Comparison of ENCODE assay signal across 8 cellular contexts in the genomic region with DNA sequence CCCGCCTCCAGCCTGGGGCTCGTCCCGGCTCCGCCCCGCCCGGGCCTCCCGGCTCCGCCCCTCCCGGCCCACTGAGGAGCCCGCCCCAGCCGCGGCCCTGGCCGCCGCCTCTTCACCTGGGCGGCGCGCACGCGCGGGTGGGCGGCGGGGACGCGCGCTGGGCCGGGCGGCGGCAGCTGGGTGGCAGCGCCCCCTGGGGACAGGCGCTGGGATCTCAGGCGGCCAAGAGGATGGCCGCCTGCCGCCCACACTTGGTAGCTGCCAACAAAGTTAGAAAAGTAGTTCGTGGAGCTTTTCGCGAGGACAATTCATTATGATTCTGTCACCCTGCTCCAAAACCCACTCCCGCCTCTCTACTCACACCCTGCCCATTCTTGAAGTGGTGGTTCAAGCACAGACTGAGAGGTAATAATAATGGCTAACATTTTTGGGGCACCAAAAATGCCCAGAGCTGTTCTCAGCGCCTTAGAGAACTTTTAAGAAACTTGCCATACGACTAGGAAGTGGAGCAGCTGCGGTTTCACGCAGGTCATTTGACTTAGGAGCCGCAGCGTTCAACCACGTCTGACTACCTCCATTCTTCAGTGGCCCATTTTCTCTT. TPM values are rescaled to one million over a fixed set of nuclear protein-coding genes. Genes with fewer than 3 reads are reported as not detected.
DNase-seq lines count a peak whose midpoint lies in the region; ATAC-seq and TF ChIP-seq lines count a peak whose summit lies in the region.

No MANE protein-coding gene starts in this region.

- ATAC-seq in GM19025 (IDR thresholded peaks at IDR 0.05; ENCODE audit: low read depth, unreplicated experiment), result peak; percentile 92
- peak; percentile 86 for ATAC-seq in HG03196 (IDR thresholded peaks at IDR 0.05; ENCODE audit: unreplicated experiment)
- peak; percentile 97 for ATAC-seq in left lobe of liver

- H3K4me3 ChIP-seq in coronary artery, result peak overlapping the region; percentile 93

- peak overlapping the region; percentile 82 to 98 for H3K27ac ChIP-seq in coronary artery

- DNase-seq in AG09319 (ENCODE audit: extremely low read depth, low read depth) (peak; percentile 71), NCI-H446 (lab: John Stamatoyannopoulos, UW) (peak; percentile 56 to 94), coronary artery (ENCODE audit: low spot score) (peak; percentile 91), left lobe of liver (ENCODE audit: low spot score) (peak; percentile 95)
- DNase-seq in activated CD4-positive, alpha-beta T cell treated with anti-CD3 and anti-CD28 coated beads for 4 hours, result peak; percentile 89 to 92
- DNase-seq in stimulated activated CD4-positive, alpha-beta T cell treated with anti-CD3 and anti-CD28 coated beads, Interleukin-1b, Interleukin-23, amount 100 ng/mL, for 4 hours (ENCODE audit: low read depth in 2 of 2), result peak; percentile 91 to 95

- TF ChIP-seq CTCF in AG09319 (IDR thresholded peaks at IDR 0.05; ENCODE audit: low read depth, low read length) (peak; percentile 66), coronary artery (IDR thresholded peaks at IDR 0.05) (peak; percentile 86)

RNA-seq across cellular contexts. Expression of a gene that starts 0.3 kb away (rescaled TPM):
- total RNA-seq in left lobe of liver, result 18.4 TPM

RNA-seq across cellular contexts. Expression of a gene that starts 50.7 kb away (rescaled TPM):
- 15.2 TPM for total RNA-seq in left lobe of liver

Comparison
In these comparisons a context has a peak if more than half of its experiments do, and no peak if none do; other contexts are left out.
1. Peak in every context shown above with its lines: DNase-seq, ATAC-seq, H3K4me3 ChIP-seq and H3K27ac ChIP-seq.